In the genomic region with DNA sequence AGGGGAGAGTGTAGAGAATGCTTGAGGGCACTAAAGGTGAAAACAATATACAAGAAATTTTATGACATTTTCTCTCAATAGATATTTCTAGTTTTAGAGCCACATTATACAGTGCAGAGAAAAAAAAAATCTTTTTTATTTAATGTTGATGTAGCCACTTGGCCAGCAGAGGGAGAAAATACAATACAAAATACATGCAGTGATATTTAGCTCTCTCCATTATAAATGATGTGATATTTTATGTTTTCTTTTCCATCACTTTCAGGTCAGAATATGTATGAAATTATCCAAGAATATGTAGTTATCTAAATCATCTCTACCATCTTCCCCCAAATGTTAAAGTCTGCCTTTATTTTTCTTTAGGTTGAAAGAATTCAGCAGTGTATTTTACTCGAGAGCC, we compare ENCODE assay signal across 12 cellular contexts.
A peak's percentile ranks its signal among the peaks of the same experiment; 100 is the strongest.
DNase-seq lines count a peak whose midpoint lies in the region; ATAC-seq and TF ChIP-seq lines count a peak whose summit lies in the region.
"Had no signal": no experiment of that assay in that cellular context is flagged by ENCODE, and none has a peak within 500 bp of the region (broad histone marks: within the 10 kb centered on the region; RNA-seq: fewer than 3 reads in every experiment).

No MANE protein-coding gene starts in this region.

- peaks cover 5% of the 10 kb centered on the region for H3K9me3 Mint-ChIP-seq in activated CD8-positive, alpha-beta T cell treated with anti-CD3 and anti-CD28 coated beads for 36 hours
- peaks cover 4% of the 10 kb centered on the region for H3K9me3 Mint-ChIP-seq in activated T-cell treated with anti-CD3 and anti-CD28 coated beads, Interleukin-2, amount 50 U/mL, for 4 hours

- H3K4me1 Mint-ChIP-seq in activated CD8-positive, alpha-beta T cell treated with anti-CD3 and anti-CD28 coated beads for 36 hours (ENCODE audit: low read depth): no peaks in the 10 kb centered on the region
- H3K4me1 Mint-ChIP-seq in activated T-cell treated with anti-CD3 and anti-CD28 coated beads, Interleukin-2, amount 50 U/mL, for 4 hours (ENCODE audit: low read depth): no peaks in the 10 kb centered on the region
- H3K4me1 Mint-ChIP-seq: CD4-positive, alpha-beta memory T cell had no signal

- no peak overlapping the region for H3K27ac Mint-ChIP-seq in activated CD8-positive, alpha-beta T cell treated with anti-CD3 and anti-CD28 coated beads for 36 hours
- H3K27ac Mint-ChIP-seq: CD4-positive, alpha-beta memory T cell had no signal

- H3K4me3 ChIP-seq in dorsolateral prefrontal cortex: no peak overlapping the region
- H3K4me3 ChIP-seq in retinal pigment epithelial cell (ENCODE audit: low read length): no peak overlapping the region
- H3K4me3 ChIP-seq: esophagus squamous epithelium, K562, thoracic aorta had no signal

- ATAC-seq in activated CD8-positive, alpha-beta T cell treated with anti-CD3 and anti-CD28 coated beads for 36 hours: no peak
- no peak for ATAC-seq in activated T-cell treated with anti-CD3 and anti-CD28 coated beads, Interleukin-2, amount 50 U/mL, for 4 hours
- ATAC-seq: K562 had no signal

- no peaks in the 10 kb centered on the region for H3K36me3 Mint-ChIP-seq in activated CD8-positive, alpha-beta T cell treated with anti-CD3 and anti-CD28 coated beads for 36 hours (ENCODE audit: low read depth)
- H3K36me3 Mint-ChIP-seq in activated T-cell treated with anti-CD3 and anti-CD28 coated beads, Interleukin-2, amount 50 U/mL, for 4 hours (ENCODE audit: insufficient read depth): no peaks in the 10 kb centered on the region
- H3K36me3 Mint-ChIP-seq: CD4-positive, alpha-beta memory T cell had no signal

- DNase-seq in SIG-M5 treated with dmso at 0.1 percent for 504 hours (lab: John Stamatoyannopoulos, UW; ENCODE audit: unreplicated experiment) (peak; percentile 8), SIG-M5 (lab: John Stamatoyannopoulos, UW) (no peak), NCI-H2171 treated with DMSO at 0.1 percent for 48 hours (lab: John Stamatoyannopoulos, UW) (peak; percentile 63), dorsolateral prefrontal cortex (no peak), retinal pigment epithelial cell (ENCODE audit: low read depth) (no peak)
- DNase-seq in activated CD8-positive, alpha-beta T cell treated with anti-CD3 and anti-CD28 coated beads for 36 hours: no peak
- no peak for DNase-seq in activated T-cell treated with anti-CD3 and anti-CD28 coated beads, Interleukin-2, amount 50 U/mL, for 4 hours
- DNase-seq in activated CD8-positive, alpha-beta memory T cell treated with anti-CD3 and anti-CD28 coated beads, Interleukin-2, amount 50 U/mL, for 48 hours: no peak
- DNase-seq: CD4-positive, alpha-beta memory T cell; esophagus squamous epithelium had no signal

- CTCF ChIA-PET in activated CD8-positive, alpha-beta T cell treated with anti-CD3 and anti-CD28 coated beads for 36 hours (lab: Charles Lee): interaction anchor here (0.9 kb wide), 1 partner anchor 714 kb away, joined by 4 read pairs; no protein-coding TSS in a partner anchor

- H3K27ac ChIP-seq in dorsolateral prefrontal cortex: peak overlapping the region in 9 of 59 donors; percentile 0 to 55 (median 26)
- H3K27ac ChIP-seq: esophagus squamous epithelium, thoracic aorta had no signal

- no peaks in the 10 kb centered on the region for H3K27me3 ChIP-seq in dorsolateral prefrontal cortex
- H3K27me3 ChIP-seq: esophagus squamous epithelium had no signal

- H3K4me3 Mint-ChIP-seq in activated CD8-positive, alpha-beta T cell treated with anti-CD3 and anti-CD28 coated beads for 36 hours: no peak overlapping the region
- H3K4me3 Mint-ChIP-seq in activated T-cell treated with anti-CD3 and anti-CD28 coated beads, Interleukin-2, amount 50 U/mL, for 4 hours: no peak overlapping the region
- H3K4me3 Mint-ChIP-seq: CD4-positive, alpha-beta memory T cell had no signal

- intact Hi-C loops in dorsolateral prefrontal cortex (cut with DNase I): loop anchor here (5.0 to 10.0 kb wide), 2 partner anchors 457 to 459 kb away; no protein-coding TSS in a partner anchor
- intact Hi-C loops in activated CD8-positive, alpha-beta T cell treated with anti-CD3 and anti-CD28 coated beads for 36 hours (cut with micrococcal nuclease): no loop called here

- POLR2A ChIA-PET in activated CD8-positive, alpha-beta T cell treated with anti-CD3 and anti-CD28 coated beads for 36 hours (lab: Charles Lee): no interaction called here

- peak; percentile 42 to 73 (median 62) for TF ChIP-seq CTCF in dorsolateral prefrontal cortex (IDR thresholded peaks at IDR 0.05 in 54 of 56, conservative IDR thresholded peaks at IDR 0.05 in 2 of 56; ENCODE audit: low read depth in 1 of 56, partially characterized antibody in 56 of 56)
- TF ChIP-seq CTCF in retinal pigment epithelial cell (conservative IDR thresholded peaks at IDR 0.05; ENCODE audit: low read depth, low read length): peak; percentile 51
- no peak for TF ChIP-seq CTCF in activated CD8-positive, alpha-beta T cell treated with anti-CD3 and anti-CD28 coated beads for 36 hours (IDR thresholded peaks at IDR 0.05)

- H3K27me3 Mint-ChIP-seq in activated CD8-positive, alpha-beta T cell treated with anti-CD3 and anti-CD28 coated beads for 36 hours: no peaks in the 10 kb centered on the region
- H3K27me3 Mint-ChIP-seq in activated T-cell treated with anti-CD3 and anti-CD28 coated beads, Interleukin-2, amount 50 U/mL, for 4 hours (ENCODE audit: low read depth): no peaks in the 10 kb centered on the region
- H3K27me3 Mint-ChIP-seq: CD4-positive, alpha-beta memory T cell had no signal

Comparison
In these comparisons a context has a peak if more than half of its experiments do, and no peak if none do; other contexts are left out.
1. DNase-seq: peak in SIG-M5 treated with dmso at 0.1 percent for 504 hours (single experiment) and NCI-H2171 treated with DMSO at 0.1 percent for 48 hours (single experiment); none in SIG-M5 (single experiment), dorsolateral prefrontal cortex (0 of 10), retinal pigment epithelial cell (single experiment), activated CD8-positive, alpha-beta T cell treated with anti-CD3 and anti-CD28 coated beads for 36 hours (single experiment), activated T-cell treated with anti-CD3 and anti-CD28 coated beads, Interleukin-2, amount 50 U/mL, for 4 hours (single experiment) and activated CD8-positive, alpha-beta memory T cell treated with anti-CD3 and anti-CD28 coated beads, Interleukin-2, amount 50 U/mL, for 48 hours (single experiment).